19 cellular contexts compared by ENCODE assay signal in the genomic region with DNA sequence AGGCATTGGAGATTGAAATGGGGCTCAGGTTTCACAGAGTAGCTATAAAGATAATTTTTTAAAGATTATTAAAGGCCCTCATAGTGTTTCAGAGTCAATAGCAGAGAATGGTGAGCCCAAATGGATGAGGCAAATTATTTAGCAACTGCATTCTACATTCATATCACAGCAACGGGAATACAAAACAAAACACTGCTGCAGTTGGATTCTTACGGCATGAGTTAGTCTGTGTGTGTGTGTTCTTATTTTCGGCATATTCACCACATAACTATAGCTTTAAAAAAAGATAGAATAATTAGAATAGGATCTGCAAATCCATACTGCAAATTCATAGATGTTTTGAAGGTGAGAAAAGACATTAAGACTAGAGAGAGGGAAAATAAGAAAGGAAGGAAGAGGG.
DNase-seq lines count a peak whose midpoint lies in the region; ATAC-seq, FAIRE-seq and TF ChIP-seq lines count a peak whose summit lies in the region.
"Had no signal": no experiment of that assay in that cellular context is flagged by ENCODE, and none has a peak within 500 bp of the region (broad histone marks: within the 10 kb centered on the region; RNA-seq: fewer than 3 reads in every experiment).

No MANE protein-coding gene starts in this region.

- H3K27ac Mint-ChIP-seq in activated CD4-positive, alpha-beta T cell treated with anti-CD3 and anti-CD28 coated beads for 36 hours = no peak overlapping the region
- H3K27ac Mint-ChIP-seq: activated B cell treated with CpG ODN at 0.5 μM for 24 hours; natural killer cell; stimulated activated memory B cell treated with anti-CD40 and anti-IgM and Interleukin-4, amounts not matched to agents 10 μg/mL and 1 μg/mL and 100 μg/mL, for 72 hours had no signal

- H3K14ac ChIP-seq in neuronal stem cell (ENCODE audit: low read length) = no peak overlapping the region

- no peaks in the 10 kb centered on the region for H3K9me3 Mint-ChIP-seq in activated CD4-positive, alpha-beta T cell treated with anti-CD3 and anti-CD28 coated beads for 36 hours (ENCODE audit: low read depth)
- H3K9me3 Mint-ChIP-seq: activated B cell treated with CpG ODN at 0.5 μM for 24 hours; natural killer cell; stimulated activated memory B cell treated with anti-CD40 and anti-IgM and Interleukin-4, amounts not matched to agents 10 μg/mL and 1 μg/mL and 100 μg/mL, for 72 hours had no signal

- H3K27me3 Mint-ChIP-seq in activated CD4-positive, alpha-beta T cell treated with anti-CD3 and anti-CD28 coated beads for 36 hours = no peaks in the 10 kb centered on the region
- H3K27me3 Mint-ChIP-seq: stimulated activated memory B cell treated with anti-CD40 and anti-IgM and Interleukin-4, amounts not matched to agents 10 μg/mL and 1 μg/mL and 100 μg/mL, for 72 hours had no signal

- H3K4me1 ChIP-seq in esophagus muscularis mucosa = peaks cover 0 to 59% (median 43%) of the 10 kb centered on the region in 4 donors
- H3K4me1 ChIP-seq in osteoblast (ENCODE audit: insufficient read depth, low read length) = peaks cover 19% of the 10 kb centered on the region
- no peaks in the 10 kb centered on the region for H3K4me1 ChIP-seq in neuronal stem cell (ENCODE audit: control insufficient read depth in 2 of 2, insufficient read depth in 1 of 2, low read depth in 1 of 2, low read length in 2 of 2)
- H3K4me1 ChIP-seq: BE2C had no signal

- CTCF ChIA-PET in activated CD4-positive, alpha-beta T cell treated with anti-CD3 and anti-CD28 coated beads for 36 hours (lab: Charles Lee) = interaction anchor here (0.7 kb wide), 1 partner anchor 361 kb away, joined by 4 read pairs; no protein-coding TSS in a partner anchor

- ATAC-seq in activated CD4-positive, alpha-beta T cell treated with anti-CD3 and anti-CD28 coated beads for 36 hours = no peak
- ATAC-seq: GM12878; left lobe of liver; natural killer cell; Panc1; stimulated activated memory B cell treated with anti-CD40 and anti-IgM and Interleukin-4, amounts not matched to agents 10 μg/mL and 1 μg/mL and 100 μg/mL, for 72 hours had no signal

- H3K4me2 ChIP-seq in osteoblast (ENCODE audit: insufficient read depth, low read length) = peak overlapping the region; percentile 60
- no peak overlapping the region for H3K4me2 ChIP-seq in neuronal stem cell (ENCODE audit: insufficient read depth, low read length, poor library complexity, severe bottlenecking)
- H3K4me2 ChIP-seq: KMS-11 had no signal

- TF ChIP-seq POLR2A in esophagus muscularis mucosa (IDR thresholded peaks at IDR 0.05; ENCODE audit: low read depth) = no peak

- H3K4me3 ChIP-seq in esophagus muscularis mucosa (no peak overlapping the region), osteoblast (ENCODE audit: insufficient read depth, low read length) (no peak overlapping the region), neuronal stem cell (ENCODE audit: low read length in 2 of 2) (no peak overlapping the region)
- H3K4me3 ChIP-seq: cardiac muscle cell, GM12878 had no signal

- no peak overlapping the region for H2BK120ac ChIP-seq in neuronal stem cell (ENCODE audit: low read depth, low read length)

- H3K27ac ChIP-seq in esophagus muscularis mucosa (replicated peaks in 1 of 4) (peak overlapping the region; percentile 68 to 79 (median 74)), osteoblast (ENCODE audit: low read depth, low read length) (peak overlapping the region; percentile 92), neuronal stem cell (replicated peaks; ENCODE audit: low read length) (no peak overlapping the region)
- H3K27ac ChIP-seq: cardiac muscle cell, KMS-11 had no signal

- no peaks in the 10 kb centered on the region for H3K4me1 Mint-ChIP-seq in activated CD4-positive, alpha-beta T cell treated with anti-CD3 and anti-CD28 coated beads for 36 hours
- H3K4me1 Mint-ChIP-seq: activated B cell treated with CpG ODN at 0.5 μM for 24 hours; natural killer cell; stimulated activated memory B cell treated with anti-CD40 and anti-IgM and Interleukin-4, amounts not matched to agents 10 μg/mL and 1 μg/mL and 100 μg/mL, for 72 hours had no signal

- H3K4ac ChIP-seq in neuronal stem cell (ENCODE audit: low read length) = no peak overlapping the region

- H3K79me1 ChIP-seq in neuronal stem cell (ENCODE audit: low read depth, low read length) = no peaks in the 10 kb centered on the region

- peak overlapping the region; percentile 29 for H2AFZ ChIP-seq in osteoblast (ENCODE audit: low read length)
- H2AFZ ChIP-seq in neuronal stem cell (ENCODE audit: low read length) = no peak overlapping the region

- TF ChIP-seq CTCF in esophagus muscularis mucosa (IDR thresholded peaks at IDR 0.05) (no peak), osteoblast (IDR thresholded peaks at IDR 0.05; ENCODE audit: extremely low read depth, low read depth, low read length) (no peak), D721Med (IDR thresholded peaks at IDR 0.05; ENCODE audit: insufficient read depth, missing control alignments) (no peak)

- H4K91ac ChIP-seq in neuronal stem cell (ENCODE audit: low read depth, low read length, poor library complexity) = no peak overlapping the region

- no peak overlapping the region for H4K8ac ChIP-seq in neuronal stem cell (ENCODE audit: low read depth, low read length)

- no peak overlapping the region for H2AK5ac ChIP-seq in neuronal stem cell (ENCODE audit: low read depth, low read length)

- H3K18ac ChIP-seq in neuronal stem cell (ENCODE audit: low read length) = no peak overlapping the region

- no peak for FAIRE-seq in D721Med (lab: Jason Lieb, UNC)
- FAIRE-seq: GM12878 had no signal

- no peak overlapping the region for H3K4me3 Mint-ChIP-seq in activated CD4-positive, alpha-beta T cell treated with anti-CD3 and anti-CD28 coated beads for 36 hours
- H3K4me3 Mint-ChIP-seq: activated B cell treated with CpG ODN at 0.5 μM for 24 hours; natural killer cell; stimulated activated memory B cell treated with anti-CD40 and anti-IgM and Interleukin-4, amounts not matched to agents 10 μg/mL and 1 μg/mL and 100 μg/mL, for 72 hours had no signal

- WGBS in esophagus muscularis mucosa = 37% methylated on average over 3 of the region's 3 CpGs
- WGBS in neuronal stem cell (ENCODE audit: extremely low coverage in 2 of 2, insufficient read length in 2 of 2, insufficient replicate concordance in 1 of 2), 2 donors = no CpG with 5 or more reads among the region's 3 CpGs

- H2BK15ac ChIP-seq in neuronal stem cell (ENCODE audit: low read length) = no peak overlapping the region

- H3K36me3 ChIP-seq in esophagus muscularis mucosa = no peaks in the 10 kb centered on the region
- no peaks in the 10 kb centered on the region for H3K36me3 ChIP-seq in osteoblast (ENCODE audit: insufficient read depth, low read length)
- H3K36me3 ChIP-seq in neuronal stem cell (replicated peaks in 1 of 2; ENCODE audit: control insufficient read depth in 2 of 2, insufficient read depth in 2 of 2, low read length in 2 of 2) = no peaks in the 10 kb centered on the region
- H3K36me3 ChIP-seq: BE2C, cardiac muscle cell had no signal

- no peak overlapping the region for H3K23ac ChIP-seq in neuronal stem cell (ENCODE audit: low read depth, low read length, poor library complexity)

- H4K20me1 ChIP-seq in osteoblast (ENCODE audit: insufficient read depth, low read length) = no peaks in the 10 kb centered on the region

- DNase-seq in AG08395 (ENCODE audit: low spot score) (peak; percentile 67), LHCN-M2 (ENCODE audit: low read depth) (peak; percentile 96), esophagus muscularis mucosa (ENCODE audit: extremely low spot score) (no peak), osteoblast (ENCODE audit: insufficient read length, low spot score, missing footprints) (peak; percentile 54), SHP77 treated with DMSO at 0.1 percent for 48 hours (lab: John Stamatoyannopoulos, UW) (no peak), D721Med (ENCODE audit: insufficient read length, low spot score) (no peak), neuronal stem cell (ENCODE audit: low spot score) (no peak)
- no peak for DNase-seq in activated CD4-positive, alpha-beta T cell treated with anti-CD3 and anti-CD28 coated beads for 36 hours
- DNase-seq: activated B cell treated with CpG ODN at 0.5 μM for 24 hours, BE2C, natural killer cell, NCI-H510A treated with DMSO at 0.1 percent for 48 hours, T-helper 1 cell had no signal

- no peaks in the 10 kb centered on the region for H3K27me3 ChIP-seq in esophagus muscularis mucosa
- H3K27me3 ChIP-seq in osteoblast (ENCODE audit: insufficient read depth, low read length) = no peaks in the 10 kb centered on the region
- no peaks in the 10 kb centered on the region for H3K27me3 ChIP-seq in neuronal stem cell (ENCODE audit: control insufficient read depth in 3 of 3, insufficient read depth in 3 of 3, low read depth in 1 of 3, low read length in 3 of 3)
- H3K27me3 ChIP-seq: BE2C, cardiac muscle cell had no signal

- TF ChIP-seq EP300 in esophagus muscularis mucosa (IDR thresholded peaks at IDR 0.05) = no peak

- no peaks in the 10 kb centered on the region for H3K79me2 ChIP-seq in osteoblast (ENCODE audit: insufficient read depth, low read length)

- POLR2A ChIA-PET in activated CD4-positive, alpha-beta T cell treated with anti-CD3 and anti-CD28 coated beads for 36 hours (lab: Charles Lee) = no interaction called here

- no peak overlapping the region for H2BK12ac ChIP-seq in neuronal stem cell (ENCODE audit: low read length)

- no peak overlapping the region for H2BK5ac ChIP-seq in neuronal stem cell (ENCODE audit: low read length)

- no peaks in the 10 kb centered on the region for H3K9me3 ChIP-seq in esophagus muscularis mucosa
- no peaks in the 10 kb centered on the region for H3K9me3 ChIP-seq in osteoblast (ENCODE audit: low read depth, low read length)
- no peaks in the 10 kb centered on the region for H3K9me3 ChIP-seq in neuronal stem cell (replicated peaks in 1 of 2; ENCODE audit: control insufficient read depth in 2 of 2, insufficient read depth in 1 of 2, low read depth in 1 of 2, low read length in 2 of 2)
- H3K9me3 ChIP-seq: BE2C had no signal

- intact Hi-C loops in esophagus muscularis mucosa (cut with DNase I) = no loop called here
- intact Hi-C loops in activated CD4-positive, alpha-beta T cell treated with anti-CD3 and anti-CD28 coated beads for 36 hours (cut with DNase I, micrococcal nuclease) = no loop called here

- H3K36me3 Mint-ChIP-seq in activated CD4-positive, alpha-beta T cell treated with anti-CD3 and anti-CD28 coated beads for 36 hours (ENCODE audit: low read depth) = no peaks in the 10 kb centered on the region
- H3K36me3 Mint-ChIP-seq: natural killer cell; stimulated activated memory B cell treated with anti-CD40 and anti-IgM and Interleukin-4, amounts not matched to agents 10 μg/mL and 1 μg/mL and 100 μg/mL, for 72 hours had no signal

- no peak overlapping the region for H3K9ac ChIP-seq in neuronal stem cell (ENCODE audit: low read depth, low read length, poor library complexity)
- H3K9ac ChIP-seq: KMS-11 had no signal

Comparison
In these comparisons a context has a peak if more than half of its experiments do, and no peak if none do; other contexts are left out.
1. DNase-seq: peak in AG08395 (single experiment), LHCN-M2 (single experiment) and osteoblast (single experiment); none in esophagus muscularis mucosa (single experiment), activated CD4-positive, alpha-beta T cell treated with anti-CD3 and anti-CD28 coated beads for 36 hours (single experiment), SHP77 treated with DMSO at 0.1 percent for 48 hours (single experiment), D721Med (single experiment) and neuronal stem cell (single experiment).